In the genomic region with DNA sequence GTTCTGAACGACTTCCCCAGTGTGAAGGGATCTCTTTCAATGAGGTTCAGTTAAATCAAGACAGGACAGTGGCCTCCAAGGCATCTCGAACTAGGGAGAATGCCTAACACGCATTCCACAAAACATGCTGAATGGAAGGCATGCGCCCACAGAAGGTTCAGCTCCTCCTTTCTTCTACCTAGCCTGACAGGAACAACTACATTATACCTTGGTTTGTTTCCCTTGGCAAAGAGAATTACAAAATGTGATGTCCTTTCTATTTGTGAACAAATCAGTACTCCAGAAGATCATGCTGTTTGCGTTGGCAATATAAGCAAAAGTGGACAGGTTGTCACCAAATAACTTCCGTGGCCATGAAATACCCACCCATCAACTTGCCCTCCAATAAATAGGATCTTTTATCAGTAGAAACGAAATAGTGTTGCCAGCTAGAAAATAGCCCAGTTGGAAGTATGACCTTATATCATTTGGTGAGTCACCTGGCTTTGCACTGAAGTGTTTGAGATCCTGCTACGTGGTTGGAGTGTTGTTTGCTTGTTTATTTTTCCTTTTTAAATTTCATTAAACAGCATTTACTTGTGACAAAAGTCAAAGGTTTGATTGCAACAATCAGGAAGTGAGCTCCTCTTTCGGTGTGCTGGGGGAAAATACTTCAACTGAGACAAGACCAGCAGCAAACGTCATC, we compare ENCODE assay signal across 11 cellular contexts.
A peak's percentile ranks its signal among the peaks of the same experiment; 100 is the strongest.
DNase-seq lines count a peak whose midpoint lies in the region; ATAC-seq and TF ChIP-seq lines count a peak whose summit lies in the region.
"Had no signal": no experiment of that assay in that cellular context is flagged by ENCODE, and none has a peak within 500 bp of the region (broad histone marks: within the 10 kb centered on the region; RNA-seq: fewer than 3 reads in every experiment).

No MANE protein-coding gene starts in this region.

- H3K27ac ChIP-seq in CD8-positive, alpha-beta T cell (ENCODE audit: low read depth, low read length), result no peak overlapping the region
- no peak overlapping the region for H3K27ac ChIP-seq in SU-DHL-6 (ENCODE audit: low read depth, low read length)
- no peak overlapping the region for H3K27ac ChIP-seq in right lobe of liver
- no peak overlapping the region for H3K27ac ChIP-seq in upper lobe of left lung
- H3K27ac ChIP-seq: coronary artery, SJCRH30, skin epidermis had no signal

- H3F3A ChIP-seq in SU-DHL-6 (ENCODE audit: insufficient read depth), result no peaks in the 10 kb centered on the region

- POLR2A ChIA-PET in CD8-positive, alpha-beta T cell (lab: Charles Lee), result interaction anchor here (1.1 kb wide), 1 partner anchor 14 kb away, joined by 3 read pairs; no protein-coding TSS in a partner anchor

- H4K20me1 ChIP-seq in SU-DHL-6 (ENCODE audit: low read depth, low read length), result no peaks in the 10 kb centered on the region

- CTCF ChIA-PET in CD8-positive, alpha-beta T cell (lab: Charles Lee), result interaction anchor here (0.7 to 5.8 kb wide), 15 partner anchors 7 to 968 kb away, joined by 3 to 41 read pairs (median 5); no protein-coding TSS in a partner anchor

- no peaks in the 10 kb centered on the region for H3K9me3 Mint-ChIP-seq in CD8-positive, alpha-beta T cell

- H3K27me3 Mint-ChIP-seq in CD8-positive, alpha-beta T cell (ENCODE audit: low read depth), result peaks cover 35% of the 10 kb centered on the region

- peaks cover 6% of the 10 kb centered on the region for H3K4me1 Mint-ChIP-seq in CD8-positive, alpha-beta T cell (ENCODE audit: low read depth)

- no peak for DNase-seq in CD8-positive, alpha-beta T cell
- DNase-seq in right lobe of liver (no peak), NOMO-1 treated with dmso at 0.1 percent for 144 hours (lab: John Stamatoyannopoulos, UW; ENCODE audit: unreplicated experiment) (no peak), upper lobe of left lung (no peak)

- no peaks in the 10 kb centered on the region for H3K79me2 ChIP-seq in SU-DHL-6 (ENCODE audit: insufficient read depth, low read length)

- no peak for TF ChIP-seq EP300 in upper lobe of left lung (IDR thresholded peaks at IDR 0.05)

- peak overlapping the region; percentile 44 for H2AFZ ChIP-seq in SU-DHL-6 (ENCODE audit: low read depth, low read length, severe bottlenecking)

- H3K27me3 ChIP-seq in CD8-positive, alpha-beta T cell (ENCODE audit: insufficient read depth, low read length), result no peaks in the 10 kb centered on the region
- no peaks in the 10 kb centered on the region for H3K27me3 ChIP-seq in SU-DHL-6 (ENCODE audit: low read length)
- H3K27me3 ChIP-seq in right lobe of liver, result no peaks in the 10 kb centered on the region
- no peaks in the 10 kb centered on the region for H3K27me3 ChIP-seq in upper lobe of left lung

- H3K9me3 ChIP-seq in CD8-positive, alpha-beta T cell (ENCODE audit: low read length), result no peaks in the 10 kb centered on the region
- H3K9me3 ChIP-seq in SU-DHL-6 (ENCODE audit: insufficient read depth, low read length), result no peaks in the 10 kb centered on the region
- H3K9me3 ChIP-seq in right lobe of liver, result no peaks in the 10 kb centered on the region
- H3K9me3 ChIP-seq in upper lobe of left lung, result no peaks in the 10 kb centered on the region
- H3K9me3 ChIP-seq: SJCRH30 had no signal

- TF ChIP-seq POLR2A in right lobe of liver (IDR thresholded peaks at IDR 0.05), result no peak
- TF ChIP-seq POLR2A in upper lobe of left lung (IDR thresholded peaks at IDR 0.05), result no peak

- H3K36me3 Mint-ChIP-seq in CD8-positive, alpha-beta T cell, result no peaks in the 10 kb centered on the region

- no peak for ATAC-seq in CD8-positive, alpha-beta T cell
- ATAC-seq in GM21786 (IDR thresholded peaks at IDR 0.05; ENCODE audit: unreplicated experiment) (peak; percentile 6), right lobe of liver (peak; percentile 25 to 85 (median 52)), upper lobe of left lung (ENCODE audit: low FRiP score in 2 of 2) (no peak), GM18517 (IDR thresholded peaks at IDR 0.05; ENCODE audit: unreplicated experiment) (no peak)

- H3K4me2 ChIP-seq in SU-DHL-6 (ENCODE audit: low read depth, low read length, poor library complexity, severe bottlenecking), result peak overlapping the region; percentile 26

- no peak overlapping the region for H3K4me3 ChIP-seq in CD8-positive, alpha-beta T cell (ENCODE audit: low read depth, low read length)
- H3K4me3 ChIP-seq in SU-DHL-6 (ENCODE audit: insufficient read depth, low read length, poor library complexity, severe bottlenecking) (no peak overlapping the region), right lobe of liver (peak overlapping the region in 1 of 3 donors; percentile 13), upper lobe of left lung (no peak overlapping the region)
- H3K4me3 ChIP-seq: coronary artery, lung, SJCRH30, skin epidermis had no signal

- no peaks in the 10 kb centered on the region for H3K4me1 ChIP-seq in CD8-positive, alpha-beta T cell (ENCODE audit: insufficient read depth, low read length)
- H3K4me1 ChIP-seq in right lobe of liver, result peaks cover 0 to 6% (median 3%) of the 10 kb centered on the region in 4 donors
- peaks cover 0 to 7% (median 4%) of the 10 kb centered on the region in 4 donors for H3K4me1 ChIP-seq in upper lobe of left lung
- H3K4me1 ChIP-seq: SJCRH30 had no signal

- H3K4me3 Mint-ChIP-seq in CD8-positive, alpha-beta T cell, result peak overlapping the region; percentile 60

- H3K27ac Mint-ChIP-seq in CD8-positive, alpha-beta T cell, result no peak overlapping the region

- no peak for TF ChIP-seq CTCF in CD8-positive, alpha-beta T cell (IDR thresholded peaks at IDR 0.05)
- TF ChIP-seq CTCF in SU-DHL-6 (IDR thresholded peaks at IDR 0.05; ENCODE audit: insufficient read depth, low read length, poor library complexity, severe bottlenecking) (no peak), right lobe of liver (IDR thresholded peaks at IDR 0.05) (no peak), upper lobe of left lung (IDR thresholded peaks at IDR 0.05) (no peak)

- 33% methylated on average over 10 of the region's 10 CpGs for WGBS in right lobe of liver (ENCODE audit: insufficient coverage, low coverage, low lambda C conversion rate, missing lambda C conversion rate)
- WGBS in upper lobe of left lung, 2 donors, result 47 to 50% methylated on average over 10 of the region's 10 CpGs

- intact Hi-C loops in CD8-positive, alpha-beta T cell (cut with DNase I, micrococcal nuclease), result loop anchor here (1.0 to 10.0 kb wide), 2 partner anchors 963 to 1584 kb away; no protein-coding TSS in a partner anchor
- intact Hi-C loops in right lobe of liver (cut with DNase I), result no loop called here

- H3K36me3 ChIP-seq in CD8-positive, alpha-beta T cell (ENCODE audit: insufficient read depth, low read length), result no peaks in the 10 kb centered on the region
- H3K36me3 ChIP-seq in SU-DHL-6 (ENCODE audit: low read length), result no peaks in the 10 kb centered on the region
- H3K36me3 ChIP-seq in right lobe of liver, result no peaks in the 10 kb centered on the region
- H3K36me3 ChIP-seq in upper lobe of left lung, result no peaks in the 10 kb centered on the region
- H3K36me3 ChIP-seq: SJCRH30 had no signal

- no peak overlapping the region for H3K9ac ChIP-seq in SU-DHL-6 (ENCODE audit: low read length)

- no peaks in the 10 kb centered on the region for H3K9me2 ChIP-seq in SU-DHL-6 (replicated peaks; ENCODE audit: insufficient read depth, low read length)

Comparison
In these comparisons a context has a peak if more than half of its experiments do, and no peak if none do; other contexts are left out.
1. ATAC-seq: peak in GM21786 (single experiment) and right lobe of liver (4 of 4); none in CD8-positive, alpha-beta T cell (single experiment), upper lobe of left lung (0 of 2) and GM18517 (single experiment).
2. intact Hi-C loops: an anchor here in CD8-positive, alpha-beta T cell (1.0 to 10.0 kb wide); none called in right lobe of liver.